Comparison of ENCODE assay signal across 12 cellular contexts in the genomic region with DNA sequence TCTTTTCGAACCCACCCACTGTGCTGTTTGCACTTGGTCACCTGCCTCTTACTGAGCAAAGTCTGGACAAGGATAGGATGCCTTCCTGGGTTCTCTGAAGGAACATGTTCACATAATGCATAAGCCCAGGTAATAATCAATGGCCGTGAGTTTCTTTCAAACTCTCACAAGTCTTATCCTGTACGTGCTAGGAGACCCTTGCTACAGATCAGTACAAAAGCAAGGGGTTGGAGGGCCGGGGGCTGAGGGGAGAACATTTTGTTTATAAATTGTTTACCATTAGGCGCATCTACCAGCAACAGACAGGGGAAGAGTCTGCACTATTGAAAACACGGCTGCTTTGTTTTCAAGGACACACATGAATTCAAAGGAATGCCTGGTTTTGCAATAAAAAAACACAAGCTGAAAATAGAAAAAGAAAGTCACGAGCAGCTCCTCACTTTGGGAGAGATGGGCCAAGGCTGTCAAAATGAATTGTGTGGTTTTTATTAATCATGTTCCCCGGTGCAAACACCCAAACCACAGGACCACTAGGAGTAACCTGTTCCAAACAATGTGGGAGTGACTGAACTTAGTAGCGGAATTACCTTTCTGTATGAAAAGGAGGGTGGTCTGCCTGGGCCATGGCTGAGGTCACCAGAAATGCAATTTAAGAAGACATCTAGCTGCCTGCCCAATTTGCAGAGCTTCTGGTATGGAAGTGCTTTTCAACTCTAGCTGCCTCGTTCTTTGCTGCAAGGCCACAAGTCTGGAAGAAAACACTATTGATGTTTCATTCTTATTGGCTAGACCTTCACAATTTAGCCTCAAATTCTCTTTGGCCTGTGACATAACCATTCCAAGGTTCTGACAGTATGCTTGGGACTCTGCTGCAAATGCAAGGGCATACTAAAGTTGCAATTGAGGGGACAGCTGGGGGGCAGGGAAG.
DNase-seq lines count a peak whose midpoint lies in the region; ATAC-seq and TF ChIP-seq lines count a peak whose summit lies in the region.
"Had no signal": no experiment of that assay in that cellular context is flagged by ENCODE, and none has a peak within 500 bp of the region (broad histone marks: within the 10 kb centered on the region; RNA-seq: fewer than 3 reads in every experiment).

No MANE protein-coding gene starts in this region.

- TF ChIP-seq POLR2A in thyroid gland (IDR thresholded peaks at IDR 0.05), result no peak

- ATAC-seq in right cardiac atrium, result peak in 1 of 2 donors; percentile 73
- ATAC-seq in HG02938 (IDR thresholded peaks at IDR 0.05; ENCODE audit: unreplicated experiment), result no peak
- no peak for ATAC-seq in GM18498 (IDR thresholded peaks at IDR 0.05; ENCODE audit: unreplicated experiment)
- ATAC-seq in HG03045 (IDR thresholded peaks at IDR 0.05; ENCODE audit: unreplicated experiment), result no peak

- H3K27me3 ChIP-seq in brain microvascular endothelial cell (replicated peaks), result no peaks in the 10 kb centered on the region
- H3K27me3 ChIP-seq in right cardiac atrium (ENCODE audit: control insufficient read depth, insufficient read depth), result no peaks in the 10 kb centered on the region
- no peaks in the 10 kb centered on the region for H3K27me3 ChIP-seq in thyroid gland

- in situ Hi-C loops in brain microvascular endothelial cell (cut with HindIII; ENCODE audit: low pct_ligation_motif_present, low sequenced_read_pairs), result no loop called here

- H3K27ac ChIP-seq in brain microvascular endothelial cell (peak overlapping the region; percentile 18), right cardiac atrium (ENCODE audit: low read length) (peak overlapping the region; percentile 62), thyroid gland (peak overlapping the region in 2 of 3 donors; percentile 21 to 24)

- H3K4me1 ChIP-seq in right cardiac atrium (ENCODE audit: control insufficient read depth, insufficient read depth, low read length), result no peaks in the 10 kb centered on the region
- H3K4me1 ChIP-seq in thyroid gland, result peaks cover 9 to 18% of the 10 kb centered on the region in 2 donors

- no peaks in the 10 kb centered on the region for H3K9me3 ChIP-seq in right cardiac atrium (ENCODE audit: control insufficient read depth, low read length)
- H3K9me3 ChIP-seq in thyroid gland, result no peaks in the 10 kb centered on the region

- no peak overlapping the region for H3K4me3 ChIP-seq in brain microvascular endothelial cell (ENCODE audit: low read depth, low read length)
- H3K4me3 ChIP-seq in right cardiac atrium (ENCODE audit: low read length), result no peak overlapping the region
- no peak overlapping the region for H3K4me3 ChIP-seq in thyroid gland (replicated peaks in 1 of 3)

- intact Hi-C loops in right cardiac atrium (cut with DNase I), result no loop called here
- intact Hi-C loops in thyroid gland (cut with DNase I), result no loop called here

- 65% methylated on average over 10 of the region's 10 CpGs for WGBS in right cardiac atrium
- WGBS in thyroid gland, 2 donors, result 65 to 68% methylated on average over 10 of the region's 10 CpGs

- DNase-seq in HCEC 1CT, result peak; percentile 80
- DNase-seq in brain microvascular endothelial cell, result peak; percentile 45
- no peak for DNase-seq in right cardiac atrium
- DNase-seq in thyroid gland, result no peak
- DNase-seq in HK-2 (ENCODE audit: unreplicated experiment), result no peak
- DNase-seq: anterior cingulate cortex, DMS 273 treated with DMSO at 0.1 percent for 48 hours, erythroblast, NCI-H2171 had no signal

- TF ChIP-seq CTCF in brain microvascular endothelial cell (IDR thresholded peaks at IDR 0.05; ENCODE audit: low read depth, low read length, missing control alignments) (no peak), thyroid gland (IDR thresholded peaks at IDR 0.05) (no peak)

- H3K36me3 ChIP-seq in brain microvascular endothelial cell (replicated peaks) (no peaks in the 10 kb centered on the region), thyroid gland (no peaks in the 10 kb centered on the region)

Comparison
In these comparisons a context has a peak if more than half of its experiments do, and no peak if none do; other contexts are left out.
1. DNase-seq: peak in HCEC 1CT (single experiment) and brain microvascular endothelial cell (single experiment); none in right cardiac atrium (0 of 3), thyroid gland (0 of 2) and HK-2 (single experiment).
2. Peak in every context shown above with its lines, with median percentiles within 50 percentile points of each other: H3K27ac ChIP-seq.